Comparison of ENCODE assay signal across 9 cellular contexts in genomic region chr14:61438497-61438859, GRCh38.
A peak's percentile ranks its signal among the peaks of the same experiment; 100 is the strongest.
DNase-seq lines count a peak whose midpoint lies in the region; ATAC-seq, FAIRE-seq and TF ChIP-seq lines count a peak whose summit lies in the region.
"Had no signal": no experiment of that assay in that cellular context is flagged by ENCODE, and none has a peak within 500 bp of the region (broad histone marks: within the 10 kb centered on the region; RNA-seq: fewer than 3 reads in every experiment).

No MANE protein-coding gene starts in this region.

- peaks cover 21% of the 10 kb centered on the region for H3K36me3 Mint-ChIP-seq in T-cell

- no peaks in the 10 kb centered on the region for H3K9me3 Mint-ChIP-seq in T-cell

- peak overlapping the region; percentile 63 to 84 (median 69) for H3K4me3 Mint-ChIP-seq in T-cell

- intact Hi-C loops in right cardiac atrium (cut with DNase I): loop anchor here in 1 of 4 donors (10.0 kb wide), 1 partner anchor 114 kb away; the partner anchor contains the start of gene PRKCH

- TF ChIP-seq EP300 in A549 (IDR thresholded peaks at IDR 0.05): no peak

- H3K27me3 Mint-ChIP-seq in T-cell: no peaks in the 10 kb centered on the region

- no peak for TF ChIP-seq CTCF in A549 (IDR thresholded peaks at IDR 0.05)
- TF ChIP-seq CTCF in GM20000 (IDR thresholded peaks at IDR 0.05; ENCODE audit: extremely low read depth, missing control alignments): no peak

- peaks cover 89 to 96% (median 94%) of the 10 kb centered on the region in 3 donors for H3K4me1 Mint-ChIP-seq in T-cell

- H3K4me3 ChIP-seq in A549 (no peak overlapping the region), right cardiac atrium (ENCODE audit: low read length) (no peak overlapping the region)

- FAIRE-seq in A549 (lab: Jason Lieb, UNC): no peak
- FAIRE-seq: islet of Langerhans had no signal

- CTCF ChIA-PET in A549 (lab: Yijun Ruan, JAX): no interaction called here
- CTCF ChIA-PET in T-cell (lab: Charles Lee): no interaction called here

- DNase-seq in A549 (ENCODE audit: low read depth in 1 of 2, low spot score in 1 of 2) (peak; percentile 15 to 45), GM20000 (ENCODE audit: low spot score) (peak; percentile 52), T-cell (no peak), right cardiac atrium (no peak), HPDE6-E6E7 (ENCODE audit: extremely low spot score) (no peak), T1000 (lab: John Stamatoyannopoulos, UW) (no peak), DMS53 (lab: John Stamatoyannopoulos, UW) (no peak), pons (ENCODE audit: low spot score) (no peak)

- WGBS in A549 (ENCODE audit: missing lambda C conversion rate): 34% methylated on average over 2 of the region's 2 CpGs
- WGBS in right cardiac atrium: 48% methylated on average over 2 of the region's 2 CpGs

- H3K4me1 ChIP-seq in A549 (peaks cover 56% of the 10 kb centered on the region), right cardiac atrium (ENCODE audit: control insufficient read depth, insufficient read depth, low read length) (peaks cover 10% of the 10 kb centered on the region)

- peak overlapping the region; percentile 93 to 96 for H3K27ac Mint-ChIP-seq in T-cell

- no peaks in the 10 kb centered on the region for H3K27me3 ChIP-seq in right cardiac atrium (ENCODE audit: control insufficient read depth, insufficient read depth)

- no peak for TF ChIP-seq POLR2A in A549 (IDR thresholded peaks at IDR 0.05; ENCODE audit: low read length)

- TF ChIP-seq RAD21 in A549 (conservative IDR thresholded peaks at IDR 0.05 in 1 of 2, IDR thresholded peaks at IDR 0.05 in 1 of 2): no peak

- peak overlapping the region; percentile 71 to 88 for H3K27ac ChIP-seq in A549
- peak overlapping the region; percentile 69 for H3K27ac ChIP-seq in right cardiac atrium (ENCODE audit: low read length)

- POLR2A ChIA-PET in A549 (lab: Yijun Ruan, JAX): interaction anchor here (1.1 kb wide), 1 partner anchor 117 kb away, joined by 5 read pairs; the partner anchor contains the start of gene PRKCH
- POLR2A ChIA-PET in T-cell (lab: Charles Lee): no interaction called here

- peak; percentile 54 to 66 for ATAC-seq in A549
- no peak for ATAC-seq in T-cell (replicated peaks in 1 of 4)
- ATAC-seq in right cardiac atrium: peak; percentile 3 to 22

- no peaks in the 10 kb centered on the region for H3K9me3 ChIP-seq in A549
- no peaks in the 10 kb centered on the region for H3K9me3 ChIP-seq in right cardiac atrium (ENCODE audit: control insufficient read depth, low read length)

- H3K4me2 ChIP-seq in A549: peak overlapping the region; percentile 77

TF ChIP-seq in A549, 52 proteins besides CTCF, POLR2A, EP300 and RAD21:
- no peak for TF ChIP-seq HES2 (IDR thresholded peaks at IDR 0.05)
- peak; percentile 63 for TF ChIP-seq USF2 (IDR thresholded peaks at IDR 0.05)
- TF ChIP-seq MAX (IDR thresholded peaks at IDR 0.05): no peak

Comparison
In these comparisons a context has a peak if more than half of its experiments do, and no peak if none do; other contexts are left out.
1. ATAC-seq: peak in A549 (2 of 2) and right cardiac atrium (2 of 2); none in T-cell (0 of 4).
2. DNase-seq: peak in A549 (2 of 2) and GM20000 (single experiment); none in T-cell (0 of 34), right cardiac atrium (0 of 3), HPDE6-E6E7 (single experiment), T1000 (single experiment), DMS53 (single experiment) and pons (single experiment).